ENCODE assay signal across 22 cellular contexts in genomic region chr10:32984003-32984600, GRCh38. TPM values are rescaled to one million over a fixed set of nuclear protein-coding genes. Genes with fewer than 3 reads are reported as not detected.
A peak's percentile ranks its signal among the peaks of the same experiment; 100 is the strongest.
DNase-seq lines count a peak whose midpoint lies in the region; ATAC-seq, FAIRE-seq and TF ChIP-seq lines count a peak whose summit lies in the region.
"Had no signal": no experiment of that assay in that cellular context is flagged by ENCODE, and none has a peak within 500 bp of the region (broad histone marks: within the 10 kb centered on the region; RNA-seq: fewer than 3 reads in every experiment).

No MANE protein-coding gene starts in this region.

- H3K27ac Mint-ChIP-seq in CD14-positive monocyte (peak overlapping the region in 5 of 7 donors; percentile 68 to 97 (median 91)), neural crest cell (ENCODE audit: unreplicated experiment) (no peak overlapping the region)
- no peak overlapping the region for H3K27ac Mint-ChIP-seq in activated naive CD4-positive, alpha-beta T cell treated with anti-CD3 and anti-CD28 coated beads, Interleukin-2, amount 50 U/mL, for 72 hours
- H3K27ac Mint-ChIP-seq: activated B cell treated with CpG ODN at 0.5 μM for 24 hours; activated CD8-positive, alpha-beta T cell treated with anti-CD3 and anti-CD28 coated beads, Interleukin-2, amount 10 ng/mL, durations not matched to agents 7 days and 5 days; activated naive CD8-positive, alpha-beta T cell treated with anti-CD3 and anti-CD28 coated beads for 36 hours; CD4-positive, alpha-beta T cell; T-helper 2 cell treated with Interferon-gamma antibody and Interleukin-4, amounts not matched to agents 5 μg/mL and 100 μg/mL, for 36 hours had no signal

- H3K27me3 ChIP-seq in Panc1 (ENCODE audit: control insufficient read depth, insufficient read depth, low read length), result no peaks in the 10 kb centered on the region
- H3K27me3 ChIP-seq: cardiac muscle cell, heart left ventricle, SJCRH30 had no signal

- H3K9me3 ChIP-seq in Panc1 (ENCODE audit: control insufficient read depth, insufficient read depth, low read depth, low read length), result no peaks in the 10 kb centered on the region
- H3K9me3 ChIP-seq: heart left ventricle, psoas muscle, SJCRH30, thoracic aorta had no signal

- in situ Hi-C loops in Panc1 (cut with HindIII; ENCODE audit: low pct_unique_long_range_greater_than_20kb, low sequenced_read_pairs), result no loop called here

- no peaks in the 10 kb centered on the region for H3K36me3 ChIP-seq in Panc1 (ENCODE audit: control insufficient read depth, insufficient read depth, low read length)
- H3K36me3 ChIP-seq: cardiac muscle cell, heart left ventricle, SJCRH30, thoracic aorta had no signal

- TF ChIP-seq CTCF in CD14-positive monocyte (IDR thresholded peaks at IDR 0.05), result no peak
- no peak for TF ChIP-seq CTCF in Panc1 (IDR thresholded peaks at IDR 0.05)
- TF ChIP-seq CTCF in epithelial cell of proximal tubule (conservative IDR thresholded peaks at IDR 0.05; ENCODE audit: low read depth, low read length), result no peak
- no peak for TF ChIP-seq CTCF in neural crest cell (conservative IDR thresholded peaks at IDR 0.05)

- intact Hi-C loops in CD14-positive monocyte (cut with micrococcal nuclease), result loop anchor here in 1 of 2 donors (5.0 kb wide), 1 partner anchor 37 kb away; no protein-coding TSS in a partner anchor
- intact Hi-C loops in Panc1 (cut with micrococcal nuclease; ENCODE audit: unreplicated experiment), result no loop called here

- H3K9me3 Mint-ChIP-seq in CD14-positive monocyte (peaks cover 0 to 3% (median 0%) of the 10 kb centered on the region in 7 donors), neural crest cell (no peaks in the 10 kb centered on the region)
- no peaks in the 10 kb centered on the region for H3K9me3 Mint-ChIP-seq in activated naive CD4-positive, alpha-beta T cell treated with anti-CD3 and anti-CD28 coated beads, Interleukin-2, amount 50 U/mL, for 72 hours
- H3K9me3 Mint-ChIP-seq: activated B cell treated with CpG ODN at 0.5 μM for 24 hours; activated naive CD8-positive, alpha-beta T cell treated with anti-CD3 and anti-CD28 coated beads for 36 hours; CD4-positive, alpha-beta T cell; naive thymus-derived CD8-positive, alpha-beta T cell; T-helper 2 cell treated with Interferon-gamma antibody and Interleukin-4, amounts not matched to agents 5 μg/mL and 100 μg/mL, for 36 hours had no signal

- H3K27me3 Mint-ChIP-seq in CD14-positive monocyte (ENCODE audit: low read depth in 3 of 3) (peaks cover 0 to 4% (median 3%) of the 10 kb centered on the region in 3 donors), neural crest cell (ENCODE audit: low read depth) (no peaks in the 10 kb centered on the region)
- H3K27me3 Mint-ChIP-seq: activated B cell treated with CpG ODN at 0.5 μM for 24 hours; activated naive CD8-positive, alpha-beta T cell treated with anti-CD3 and anti-CD28 coated beads for 36 hours; CD4-positive, alpha-beta T cell; naive thymus-derived CD8-positive, alpha-beta T cell had no signal

- no peak for FAIRE-seq in HTR-8/SVneo (lab: Jason Lieb, UNC)
- FAIRE-seq: islet of Langerhans had no signal

- peaks cover 70% of the 10 kb centered on the region for H3K4me1 ChIP-seq in Panc1 (ENCODE audit: control insufficient read depth, insufficient read depth, low read length)

- CTCF ChIA-PET in Panc1 (lab: Charles Lee), result no interaction called here

- H3K27ac ChIP-seq in Panc1 (ENCODE audit: low read length), result peak overlapping the region; percentile 100
- H3K27ac ChIP-seq: psoas muscle, SJCRH30 had no signal

- no peaks in the 10 kb centered on the region for H3K36me3 Mint-ChIP-seq in CD14-positive monocyte
- H3K36me3 Mint-ChIP-seq in neural crest cell (ENCODE audit: low read depth), result no peaks in the 10 kb centered on the region
- no peaks in the 10 kb centered on the region for H3K36me3 Mint-ChIP-seq in activated naive CD4-positive, alpha-beta T cell treated with anti-CD3 and anti-CD28 coated beads, Interleukin-2, amount 50 U/mL, for 72 hours
- H3K36me3 Mint-ChIP-seq: activated naive CD8-positive, alpha-beta T cell treated with anti-CD3 and anti-CD28 coated beads for 36 hours; naive thymus-derived CD8-positive, alpha-beta T cell had no signal

- no TSS peak for BruUV-seq in Panc1 (replicated peaks; lab: Mats Ljungman, UMichigan)

- POLR2A ChIA-PET in Panc1 (lab: Charles Lee), result interaction anchor here (0.7 to 1.2 kb wide), 3 partner anchors 29 to 32 kb away, joined by 3 to 25 read pairs (median 3); no protein-coding TSS in a partner anchor

- no peak overlapping the region for H3K4me3 Mint-ChIP-seq in CD14-positive monocyte
- peak overlapping the region; percentile 41 for H3K4me3 Mint-ChIP-seq in neural crest cell
- H3K4me3 Mint-ChIP-seq: activated B cell treated with CpG ODN at 0.5 μM for 24 hours; activated CD8-positive, alpha-beta T cell treated with anti-CD3 and anti-CD28 coated beads, Interleukin-2, amount 10 ng/mL, durations not matched to agents 7 days and 5 days; activated naive CD8-positive, alpha-beta T cell treated with anti-CD3 and anti-CD28 coated beads for 36 hours; T-helper 2 cell treated with Interferon-gamma antibody and Interleukin-4, amounts not matched to agents 5 μg/mL and 100 μg/mL, for 36 hours had no signal

- H3K4me1 Mint-ChIP-seq in CD14-positive monocyte (peaks cover 47% of the 10 kb centered on the region), neural crest cell (peaks cover 58% of the 10 kb centered on the region)

- no peak overlapping the region for H3K4me3 ChIP-seq in Panc1 (ENCODE audit: low read depth in 2 of 2, low read length in 2 of 2)
- peak overlapping the region; percentile 53 for H3K4me3 ChIP-seq in epithelial cell of proximal tubule (ENCODE audit: low read depth, low read length)
- H3K4me3 ChIP-seq: cardiac muscle cell, heart left ventricle, lung, psoas muscle, SJCRH30, thoracic aorta had no signal

- ATAC-seq in Panc1 (no peak), GM21723 (IDR thresholded peaks at IDR 0.05; ENCODE audit: unreplicated experiment) (no peak)
- no peak for ATAC-seq in activated naive CD4-positive, alpha-beta T cell treated with anti-CD3 and anti-CD28 coated beads, Interleukin-2, amount 50 U/mL, for 72 hours
- ATAC-seq: activated CD8-positive, alpha-beta T cell treated with anti-CD3 and anti-CD28 coated beads, Interleukin-2, amount 10 ng/mL, durations not matched to agents 7 days and 5 days; heart left ventricle; naive thymus-derived CD8-positive, alpha-beta T cell; psoas muscle had no signal

- DNase-seq in CD14-positive monocyte (ENCODE audit: low spot score), result no peak
- no peak for DNase-seq in Panc1 (ENCODE audit: low read depth, low spot score)
- no peak for DNase-seq in epithelial cell of proximal tubule (ENCODE audit: low read depth)
- no peak for DNase-seq in neural crest cell (ENCODE audit: low read depth, low spot score)
- no peak for DNase-seq in HTR-8/SVneo (ENCODE audit: insufficient read length, low spot score)
- DNase-seq in NCI-H748 treated with DMSO at 0.1 percent for 48 hours (lab: John Stamatoyannopoulos, UW), result no peak
- no peak for DNase-seq in activated naive CD4-positive, alpha-beta T cell treated with anti-CD3 and anti-CD28 coated beads, Interleukin-2, amount 50 U/mL, for 72 hours (ENCODE audit: low spot score in 2 of 2)
- DNase-seq: activated B cell treated with CpG ODN at 0.5 μM for 24 hours; activated CD8-positive, alpha-beta T cell treated with anti-CD3 and anti-CD28 coated beads, Interleukin-2, amount 10 ng/mL, durations not matched to agents 7 days and 5 days; activated naive CD8-positive, alpha-beta T cell treated with anti-CD3 and anti-CD28 coated beads for 36 hours; CD4-positive, alpha-beta T cell; heart left ventricle; naive thymus-derived CD8-positive, alpha-beta T cell; NCI-H2029; psoas muscle; SJCRH30 had no signal

RNA-seq across cellular contexts. Expression of gene ITGB1, which starts 26.1 kb away (rescaled TPM):
- polyA plus RNA-seq in CD14-positive monocyte, result 100 to 1,000 TPM; 127 to 157 TPM
- total RNA-seq in Panc1 (2021; ENCODE audit: unreplicated experiment) (803 TPM), epithelial cell of proximal tubule (1,039 and 2,053 TPM in 2 replicates), neural crest cell (220 and 236 TPM in 2 replicates)
- 484 TPM for polyA plus RNA-seq in Panc1 (2012; ENCODE audit: insufficient read length)
- total RNA-seq in activated naive CD4-positive, alpha-beta T cell treated with anti-CD3 and anti-CD28 coated beads, Interleukin-2, amount 50 U/mL, for 72 hours, result 10 to 100 TPM; 37.4 to 74.7 TPM

Comparison
In these comparisons a context has a peak if more than half of its experiments do, and no peak if none do; other contexts are left out.
1. H3K27ac Mint-ChIP-seq: peak in CD14-positive monocyte (5 of 7); none in neural crest cell (single experiment) and activated naive CD4-positive, alpha-beta T cell treated with anti-CD3 and anti-CD28 coated beads, Interleukin-2, amount 50 U/mL, for 72 hours (0 of 2).